ENCODE assay signal across 1 cellular context in the genomic region with DNA sequence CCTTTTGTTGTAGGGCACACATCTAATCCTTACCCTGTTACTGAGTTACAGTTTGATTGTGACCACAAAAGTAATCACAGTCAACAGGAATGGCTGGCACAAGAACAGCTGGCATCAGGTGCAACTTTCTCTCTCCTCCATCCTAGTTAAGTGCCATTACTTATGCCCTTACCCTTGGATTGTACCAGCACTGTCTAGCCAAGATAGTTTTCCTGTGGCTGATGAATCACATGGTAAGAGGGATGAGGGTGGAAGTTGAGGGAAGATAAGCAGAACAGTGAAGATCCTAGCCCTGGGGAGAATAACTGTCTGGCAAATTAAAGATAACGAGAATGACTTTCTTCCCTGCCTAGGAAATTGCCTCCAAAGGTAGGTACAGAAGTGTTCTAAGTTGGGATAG.
TF ChIP-seq lines count a peak whose summit lies in the region.

No MANE protein-coding gene starts in this region.

TF ChIP-seq in K562, 482 proteins besides CTCF, POLR2A, EP300 and RAD21 (continued from another document):
- TF ChIP-seq, protein P1, sequence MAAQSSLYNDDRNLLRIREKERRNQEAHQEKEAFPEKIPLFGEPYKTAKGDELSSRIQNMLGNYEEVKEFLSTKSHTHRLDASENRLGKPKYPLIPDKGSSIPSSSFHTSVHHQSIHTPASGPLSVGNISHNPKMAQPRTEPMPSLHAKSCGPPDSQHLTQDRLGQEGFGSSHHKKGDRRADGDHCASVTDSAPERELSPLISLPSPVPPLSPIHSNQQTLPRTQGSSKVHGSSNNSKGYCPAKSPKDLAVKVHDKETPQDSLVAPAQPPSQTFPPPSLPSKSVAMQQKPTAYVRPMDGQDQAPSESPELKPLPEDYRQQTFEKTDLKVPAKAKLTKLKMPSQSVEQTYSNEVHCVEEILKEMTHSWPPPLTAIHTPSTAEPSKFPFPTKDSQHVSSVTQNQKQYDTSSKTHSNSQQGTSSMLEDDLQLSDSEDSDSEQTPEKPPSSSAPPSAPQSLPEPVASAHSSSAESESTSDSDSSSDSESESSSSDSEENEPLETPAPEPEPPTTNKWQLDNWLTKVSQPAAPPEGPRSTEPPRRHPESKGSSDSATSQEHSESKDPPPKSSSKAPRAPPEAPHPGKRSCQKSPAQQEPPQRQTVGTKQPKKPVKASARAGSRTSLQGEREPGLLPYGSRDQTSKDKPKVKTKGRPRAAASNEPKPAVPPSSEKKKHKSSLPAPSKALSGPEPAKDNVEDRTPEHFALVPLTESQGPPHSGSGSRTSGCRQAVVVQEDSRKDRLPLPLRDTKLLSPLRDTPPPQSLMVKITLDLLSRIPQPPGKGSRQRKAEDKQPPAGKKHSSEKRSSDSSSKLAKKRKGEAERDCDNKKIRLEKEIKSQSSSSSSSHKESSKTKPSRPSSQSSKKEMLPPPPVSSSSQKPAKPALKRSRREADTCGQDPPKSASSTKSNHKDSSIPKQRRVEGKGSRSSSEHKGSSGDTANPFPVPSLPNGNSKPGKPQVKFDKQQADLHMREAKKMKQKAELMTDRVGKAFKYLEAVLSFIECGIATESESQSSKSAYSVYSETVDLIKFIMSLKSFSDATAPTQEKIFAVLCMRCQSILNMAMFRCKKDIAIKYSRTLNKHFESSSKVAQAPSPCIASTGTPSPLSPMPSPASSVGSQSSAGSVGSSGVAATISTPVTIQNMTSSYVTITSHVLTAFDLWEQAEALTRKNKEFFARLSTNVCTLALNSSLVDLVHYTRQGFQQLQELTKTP (IDR thresholded peaks at IDR 0.05; ENCODE audit: low read depth in 1 of 2, partially characterized antibody in 2 of 2): peak in 1 of 2 experiments; percentile 61
- TF ChIP-seq PML (IDR thresholded peaks at IDR 0.05; ENCODE audit: low read length) (peak; percentile 72; the same call in 1 of the 2 replicates), ZNF12 (CRISPR knock-in tag; IDR thresholded peaks at IDR 0.05) (no peak), ARID1B (IDR thresholded peaks at IDR 0.05) (peak; percentile 96), SMARCA5 (IDR thresholded peaks at IDR 0.05) (no peak), ATF7 (IDR thresholded peaks at IDR 0.05) (no peak), KLF16 (IDR thresholded peaks at IDR 0.05) (peak; percentile 80; the same call in 1 of the 2 replicates), MYC (IDR thresholded peaks at IDR 0.05; ENCODE audit: low read depth, low read length) (peak; percentile 38; the same call in 1 of the 2 replicates), MYC (CRISPR knock-in tag; IDR thresholded peaks at IDR 0.05; ENCODE audit: borderline replicate concordance, low read depth) (no peak), ZNF830 (CRISPR knock-in tag; IDR thresholded peaks at IDR 0.05) (no peak), MTA3 (IDR thresholded peaks at IDR 0.05; ENCODE audit: borderline replicate concordance) (peak; percentile 74)
- TF ChIP-seq, protein P2, sequence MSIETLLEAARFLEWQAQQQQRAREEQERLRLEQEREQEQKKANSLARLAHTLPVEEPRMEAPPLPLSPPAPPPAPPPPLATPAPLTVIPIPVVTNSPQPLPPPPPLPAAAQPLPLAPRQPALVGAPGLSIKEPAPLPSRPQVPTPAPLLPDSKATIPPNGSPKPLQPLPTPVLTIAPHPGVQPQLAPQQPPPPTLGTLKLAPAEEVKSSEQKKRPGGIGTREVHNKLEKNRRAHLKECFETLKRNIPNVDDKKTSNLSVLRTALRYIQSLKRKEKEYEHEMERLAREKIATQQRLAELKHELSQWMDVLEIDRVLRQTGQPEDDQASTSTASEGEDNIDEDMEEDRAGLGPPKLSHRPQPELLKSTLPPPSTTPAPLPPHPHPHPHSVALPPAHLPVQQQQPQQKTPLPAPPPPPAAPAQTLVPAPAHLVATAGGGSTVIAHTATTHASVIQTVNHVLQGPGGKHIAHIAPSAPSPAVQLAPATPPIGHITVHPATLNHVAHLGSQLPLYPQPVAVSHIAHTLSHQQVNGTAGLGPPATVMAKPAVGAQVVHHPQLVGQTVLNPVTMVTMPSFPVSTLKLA (conservative IDR thresholded peaks at IDR 0.05): peak in 1 of 2 experiments; percentile 44; a peak in 1 of 4 replicates
- TF ChIP-seq, protein P3, sequence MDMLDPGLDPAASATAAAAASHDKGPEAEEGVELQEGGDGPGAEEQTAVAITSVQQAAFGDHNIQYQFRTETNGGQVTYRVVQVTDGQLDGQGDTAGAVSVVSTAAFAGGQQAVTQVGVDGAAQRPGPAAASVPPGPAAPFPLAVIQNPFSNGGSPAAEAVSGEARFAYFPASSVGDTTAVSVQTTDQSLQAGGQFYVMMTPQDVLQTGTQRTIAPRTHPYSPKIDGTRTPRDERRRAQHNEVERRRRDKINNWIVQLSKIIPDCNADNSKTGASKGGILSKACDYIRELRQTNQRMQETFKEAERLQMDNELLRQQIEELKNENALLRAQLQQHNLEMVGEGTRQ (CRISPR knock-in tag; IDR thresholded peaks at IDR 0.05): no peak
- TF ChIP-seq, protein P4, sequence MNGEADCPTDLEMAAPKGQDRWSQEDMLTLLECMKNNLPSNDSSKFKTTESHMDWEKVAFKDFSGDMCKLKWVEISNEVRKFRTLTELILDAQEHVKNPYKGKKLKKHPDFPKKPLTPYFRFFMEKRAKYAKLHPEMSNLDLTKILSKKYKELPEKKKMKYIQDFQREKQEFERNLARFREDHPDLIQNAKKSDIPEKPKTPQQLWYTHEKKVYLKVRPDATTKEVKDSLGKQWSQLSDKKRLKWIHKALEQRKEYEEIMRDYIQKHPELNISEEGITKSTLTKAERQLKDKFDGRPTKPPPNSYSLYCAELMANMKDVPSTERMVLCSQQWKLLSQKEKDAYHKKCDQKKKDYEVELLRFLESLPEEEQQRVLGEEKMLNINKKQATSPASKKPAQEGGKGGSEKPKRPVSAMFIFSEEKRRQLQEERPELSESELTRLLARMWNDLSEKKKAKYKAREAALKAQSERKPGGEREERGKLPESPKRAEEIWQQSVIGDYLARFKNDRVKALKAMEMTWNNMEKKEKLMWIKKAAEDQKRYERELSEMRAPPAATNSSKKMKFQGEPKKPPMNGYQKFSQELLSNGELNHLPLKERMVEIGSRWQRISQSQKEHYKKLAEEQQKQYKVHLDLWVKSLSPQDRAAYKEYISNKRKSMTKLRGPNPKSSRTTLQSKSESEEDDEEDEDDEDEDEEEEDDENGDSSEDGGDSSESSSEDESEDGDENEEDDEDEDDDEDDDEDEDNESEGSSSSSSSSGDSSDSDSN (IDR thresholded peaks at IDR 0.05; ENCODE audit: borderline replicate concordance in 1 of 2, low read depth in 2 of 2, low read length in 2 of 2): no peak
